In the genomic region with DNA sequence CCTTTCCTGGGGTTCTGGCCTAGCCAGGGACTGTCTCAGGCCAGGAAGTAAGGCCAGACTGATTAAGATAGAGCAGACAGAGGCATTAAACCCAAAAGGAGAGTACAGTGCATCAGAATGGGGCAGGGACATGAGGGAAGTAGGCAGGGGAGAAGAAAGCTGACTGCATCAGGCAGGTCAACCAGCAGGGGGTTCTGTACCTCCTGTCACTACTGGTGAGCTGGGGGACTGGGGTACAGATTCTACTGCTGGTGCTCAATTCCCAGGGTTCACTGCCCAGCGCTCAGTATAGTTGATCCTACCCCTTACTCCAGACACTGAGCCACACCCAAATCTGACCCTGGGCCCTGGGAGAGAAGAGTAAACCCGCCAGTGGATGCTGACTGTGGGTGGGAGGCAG, we compare ENCODE assay signal across 10 cellular contexts. TPM values are rescaled to one million over a fixed set of nuclear protein-coding genes. Genes with fewer than 3 reads are reported as not detected.
DNase-seq lines count a peak whose midpoint lies in the region; ATAC-seq and TF ChIP-seq lines count a peak whose summit lies in the region.
"Had no signal": no experiment of that assay in that cellular context is flagged by ENCODE, and none has a peak within 500 bp of the region (broad histone marks: within the 10 kb centered on the region; RNA-seq: fewer than 3 reads in every experiment).

No MANE protein-coding gene starts in this region.

- H3F3A ChIP-seq in smooth muscle cell (ENCODE audit: low read depth) = no peaks in the 10 kb centered on the region

- H3K27me3 ChIP-seq in Karpas-422 (ENCODE audit: low read length) = no peaks in the 10 kb centered on the region
- H3K27me3 ChIP-seq in osteoblast (ENCODE audit: insufficient read depth, low read length) = peaks cover 6% of the 10 kb centered on the region
- peaks cover 6% of the 10 kb centered on the region for H3K27me3 ChIP-seq in CD4-positive, alpha-beta T cell (ENCODE audit: control insufficient read depth, insufficient read depth, low read length)
- peaks cover 3% of the 10 kb centered on the region for H3K27me3 ChIP-seq in smooth muscle cell (ENCODE audit: low read depth)

- H3K4me2 ChIP-seq in Karpas-422 (ENCODE audit: low read depth, low read length, poor library complexity, severe bottlenecking) = no peak overlapping the region
- no peak overlapping the region for H3K4me2 ChIP-seq in osteoblast (ENCODE audit: insufficient read depth, low read length)
- no peak overlapping the region for H3K4me2 ChIP-seq in smooth muscle cell

- H3K27ac ChIP-seq in Karpas-422 (ENCODE audit: low read length) = no peak overlapping the region
- H3K27ac ChIP-seq in osteoblast (ENCODE audit: low read depth, low read length) = no peak overlapping the region
- H3K27ac ChIP-seq in CD4-positive, alpha-beta T cell (ENCODE audit: low read depth, low read length) = no peak overlapping the region
- no peak overlapping the region for H3K27ac ChIP-seq in smooth muscle cell (ENCODE audit: low read depth)

- TF ChIP-seq CTCF in cardiac fibroblast (IDR thresholded peaks at IDR 0.05; ENCODE audit: low read depth, low read length) (peak; percentile 13), osteoblast (IDR thresholded peaks at IDR 0.05; ENCODE audit: extremely low read depth, low read depth, low read length) (peak; percentile 39), smooth muscle cell (IDR thresholded peaks at IDR 0.05; ENCODE audit: borderline replicate concordance, insufficient read depth, poor library complexity, severe bottlenecking) (no peak)
- TF ChIP-seq CTCF in CD4-positive, alpha-beta T cell (IDR thresholded peaks at IDR 0.05) = no peak

- no peaks in the 10 kb centered on the region for H4K20me1 ChIP-seq in Karpas-422 (ENCODE audit: insufficient read depth, low read depth, low read length)
- H4K20me1 ChIP-seq in osteoblast (ENCODE audit: insufficient read depth, low read length) = no peaks in the 10 kb centered on the region
- H4K20me1 ChIP-seq in smooth muscle cell (ENCODE audit: low read depth) = no peaks in the 10 kb centered on the region

- no peak for ATAC-seq in CD4-positive, alpha-beta T cell (ENCODE audit: poor library complexity)
- no peak for ATAC-seq in GM18511 (IDR thresholded peaks at IDR 0.05; ENCODE audit: unreplicated experiment)

- intact Hi-C loops in CD4-positive, alpha-beta T cell (cut with DNase I, micrococcal nuclease) = no loop called here

- peaks cover 10% of the 10 kb centered on the region for H3K27me3 Mint-ChIP-seq in CD4-positive, alpha-beta T cell

- H3K9ac ChIP-seq in Karpas-422 (ENCODE audit: low read length) (no peak overlapping the region), smooth muscle cell (ENCODE audit: low read depth) (no peak overlapping the region)

- H3K4me3 ChIP-seq in Karpas-422 (ENCODE audit: low read length) (no peak overlapping the region), cardiac fibroblast (replicated peaks in 1 of 2; ENCODE audit: low read depth in 2 of 2, low read length in 2 of 2) (no peak overlapping the region), osteoblast (ENCODE audit: insufficient read depth, low read length) (no peak overlapping the region), smooth muscle cell (no peak overlapping the region)

- no peaks in the 10 kb centered on the region for H3K9me2 ChIP-seq in Karpas-422 (replicated peaks; ENCODE audit: insufficient read depth, low read length)

- H3K4me1 ChIP-seq in Karpas-422 (ENCODE audit: low read length) (peaks cover 5% of the 10 kb centered on the region; the same call in 1 of the 2 replicates), osteoblast (ENCODE audit: insufficient read depth, low read length) (peaks cover 38% of the 10 kb centered on the region), smooth muscle cell (ENCODE audit: low read depth) (peaks cover 2% of the 10 kb centered on the region)

- H3K79me2 ChIP-seq in Karpas-422 (ENCODE audit: low read length) (no peaks in the 10 kb centered on the region), osteoblast (ENCODE audit: insufficient read depth, low read length) (no peaks in the 10 kb centered on the region), smooth muscle cell (ENCODE audit: low read depth) (no peaks in the 10 kb centered on the region)

- H3K27ac Mint-ChIP-seq in CD4-positive, alpha-beta T cell = no peak overlapping the region

- no peak overlapping the region for H3K4me3 Mint-ChIP-seq in CD4-positive, alpha-beta T cell

- H3K4me1 Mint-ChIP-seq in CD4-positive, alpha-beta T cell (ENCODE audit: low read depth) = no peaks in the 10 kb centered on the region

- H3K36me3 ChIP-seq in Karpas-422 (ENCODE audit: insufficient read depth, low read length) (no peaks in the 10 kb centered on the region), osteoblast (ENCODE audit: insufficient read depth, low read length) (no peaks in the 10 kb centered on the region), smooth muscle cell (ENCODE audit: low read depth) (no peaks in the 10 kb centered on the region)

- no peaks in the 10 kb centered on the region for H3K9me3 ChIP-seq in Karpas-422 (ENCODE audit: low read length)
- H3K9me3 ChIP-seq in osteoblast (ENCODE audit: low read depth, low read length) = no peaks in the 10 kb centered on the region
- H3K9me3 ChIP-seq in CD4-positive, alpha-beta T cell (ENCODE audit: control insufficient read depth, low read length) = no peaks in the 10 kb centered on the region
- H3K9me3 ChIP-seq in smooth muscle cell (replicated peaks; ENCODE audit: low read depth) = no peaks in the 10 kb centered on the region

- H3K36me3 Mint-ChIP-seq in CD4-positive, alpha-beta T cell (ENCODE audit: low read depth) = no peaks in the 10 kb centered on the region

- H2AFZ ChIP-seq in Karpas-422 (ENCODE audit: low read length) (peak overlapping the region; percentile 5; the same call in 1 of the 2 replicates), osteoblast (ENCODE audit: low read length) (no peak overlapping the region), smooth muscle cell (ENCODE audit: low read depth) (no peak overlapping the region)

- POLR2A ChIA-PET in CD4-positive, alpha-beta T cell (lab: Charles Lee) = no interaction called here

- DNase-seq in EL = peak; percentile 15
- DNase-seq in Karpas-422 = peak; percentile 60
- DNase-seq in cardiac fibroblast (ENCODE audit: low read depth in 2 of 2) = no peak
- no peak for DNase-seq in osteoblast (ENCODE audit: insufficient read length, low spot score, missing footprints)
- no peak for DNase-seq in CD4-positive, alpha-beta T cell
- DNase-seq in smooth muscle cell (lab: John Stamatoyannopoulos, UW; ENCODE audit: unreplicated experiment) = no peak
- DNase-seq in stimulated activated CD4-positive, alpha-beta T cell treated with anti-CD3 and anti-CD28 coated beads, Interleukin-1b, Interleukin-23, amount 100 ng/mL, for 48 hours = no peak
- DNase-seq: GF-D8 had no signal

- H3K9me3 Mint-ChIP-seq in CD4-positive, alpha-beta T cell = no peaks in the 10 kb centered on the region

- CTCF ChIA-PET in CD4-positive, alpha-beta T cell (lab: Charles Lee) = interaction anchor here (0.8 to 1.0 kb wide), 2 partner anchors 62 to 477 kb away, joined by 3 to 4 read pairs; no protein-coding TSS in a partner anchor

- WGBS in smooth muscle cell (ENCODE audit: low lambda C conversion rate) = 93% methylated on average over 2 of the region's 2 CpGs

RNA-seq across cellular contexts. Expression of a gene that starts 12.9 kb away (rescaled TPM):
- total RNA-seq in Karpas-422 (2014; rRNA removed; shearing (Covaris generic); ENCODE audit: low replicate concordance) = 53.6 and 64.0 TPM in 2 replicates
- total RNA-seq in osteoblast = 43.6 and 51.4 TPM in 2 replicates
- total RNA-seq in CD4-positive, alpha-beta T cell = 10 to 100 TPM; 28.8 to 30.0 TPM
- 25.4 and 45.0 TPM in 2 replicates for total RNA-seq in smooth muscle cell
- polyA plus RNA-seq in smooth muscle cell = 15.8 and 20.6 TPM in 2 replicates

RNA-seq across cellular contexts. Expression of a gene that starts 39.1 kb away (rescaled TPM):
- 0.11 and 0.82 TPM in 2 replicates for total RNA-seq in Karpas-422 (2014; rRNA removed; shearing (Covaris generic); ENCODE audit: low replicate concordance)
- total RNA-seq in osteoblast (under 0.01 TPM in 2 replicates), smooth muscle cell (not detected in 2 replicates)
- 1 to 10 TPM; 1.6 to 1.7 TPM for total RNA-seq in CD4-positive, alpha-beta T cell
- polyA plus RNA-seq in smooth muscle cell = not detected in 2 replicates
- total RNA-seq: glomerular endothelial cell had no signal

Comparison
In these comparisons a context has a peak if more than half of its experiments do, and no peak if none do; other contexts are left out.
1. DNase-seq: peak in EL (single experiment) and Karpas-422 (single experiment); none in cardiac fibroblast (0 of 2), osteoblast (single experiment), CD4-positive, alpha-beta T cell (0 of 10), smooth muscle cell (single experiment) and stimulated activated CD4-positive, alpha-beta T cell treated with anti-CD3 and anti-CD28 coated beads, Interleukin-1b, Interleukin-23, amount 100 ng/mL, for 48 hours (single experiment).
2. CTCF ChIP-seq: peak in cardiac fibroblast (single experiment) and osteoblast (single experiment); none in CD4-positive, alpha-beta T cell (single experiment) and smooth muscle cell (single experiment).